9 cellular contexts compared by ENCODE assay signal in genomic region chr22:20118572-20119020, GRCh38. TPM values are rescaled to one million over a fixed set of nuclear protein-coding genes. Genes with fewer than 3 reads are reported as not detected.
A peak's percentile ranks its signal among the peaks of the same experiment; 100 is the strongest.
DNase-seq lines count a peak whose midpoint lies in the region; ATAC-seq, FAIRE-seq and TF ChIP-seq lines count a peak whose summit lies in the region.
"Had no signal": no experiment of that assay in that cellular context is flagged by ENCODE, and none has a peak within 500 bp of the region (broad histone marks: within the 10 kb centered on the region; RNA-seq: fewer than 3 reads in every experiment).

No MANE protein-coding gene starts in this region.

- H3K4me1 Mint-ChIP-seq in stimulated activated naive CD8-positive, alpha-beta T cell treated with anti-CD3 and anti-CD28 coated beads, Interleukin-15, Interleukin-2, amounts not matched to agents 100 ng/mL and 50 ng/mL, for 24 hours (ENCODE audit: low read depth): peaks cover 50% of the 10 kb centered on the region

- TF ChIP-seq CTCF in astrocyte of the cerebellum (IDR thresholded peaks at IDR 0.05; ENCODE audit: low read depth, low read length, missing control alignments) (no peak), HepG2 (CRISPR knock-in tag; IDR thresholded peaks at IDR 0.05) (no peak)

- no peaks in the 10 kb centered on the region; a peak in 1 of 5 replicates for H3K27me3 ChIP-seq in HepG2 (ENCODE audit: control insufficient read depth in 1 of 2, insufficient read depth in 2 of 2, low read length in 2 of 2)

- 0 out of 2 replicates have a peak, but pooled peaks cover 3% of the 10 kb centered on the region for H4K20me1 ChIP-seq in HepG2 (ENCODE audit: insufficient read depth, low read length)

- intact Hi-C loops in HepG2 (cut with micrococcal nuclease; ENCODE audit: unreplicated experiment): loop anchor here (5.0 kb wide), 1 partner anchor 36 kb away; the partner anchor contains the start of gene DGCR8

- H3K9ac ChIP-seq in HepG2 (ENCODE audit: insufficient read depth, low read depth, low read length): peak overlapping the region; percentile 90

- H3K27me3 Mint-ChIP-seq in stimulated activated naive CD8-positive, alpha-beta T cell treated with anti-CD3 and anti-CD28 coated beads, Interleukin-15, Interleukin-2, amounts not matched to agents 100 ng/mL and 50 ng/mL, for 24 hours: no peaks in the 10 kb centered on the region

- no peak for TF ChIP-seq RAD21 in HepG2 (CRISPR knock-in tag; IDR thresholded peaks at IDR 0.05)

- peak overlapping the region; percentile 94 for H3K4me3 ChIP-seq in astrocyte of the cerebellum (ENCODE audit: low read depth, low read length)
- peak overlapping the region; percentile 87 to 94 (median 90) for H3K4me3 ChIP-seq in HepG2 (replicated peaks in 1 of 3; ENCODE audit: insufficient read depth in 1 of 3, low read depth in 2 of 3, low read length in 3 of 3)

- no peak overlapping the region for H2AFZ ChIP-seq in HepG2 (ENCODE audit: low read length)

- TSS peak; percentile 74 for BruUV-seq in HepG2 (replicated peaks; lab: Mats Ljungman, UMichigan)

- no peak for DNase-seq in stimulated activated naive CD8-positive, alpha-beta T cell treated with anti-CD3 and anti-CD28 coated beads, Interleukin-15, Interleukin-2, amounts not matched to agents 100 U/mL and 50 U/mL, for 24 hours
- DNase-seq in astrocyte of the cerebellum (ENCODE audit: low read depth): no peak
- DNase-seq in HepG2 (ENCODE audit: low spot score): no peak
- DNase-seq in NCI-H2171 treated with DMSO at 0.1 percent for 48 hours (lab: John Stamatoyannopoulos, UW): no peak
- no peak for DNase-seq in activated CD8-positive, alpha-beta memory T cell treated with anti-CD3 and anti-CD28 coated beads for 24 hours
- DNase-seq: NCI-H510A had no signal

- no peaks in the 10 kb centered on the region for H3K9me3 Mint-ChIP-seq in stimulated activated naive CD8-positive, alpha-beta T cell treated with anti-CD3 and anti-CD28 coated beads, Interleukin-15, Interleukin-2, amounts not matched to agents 100 ng/mL and 50 ng/mL, for 24 hours

- H3K9me3 ChIP-seq in HepG2 (ENCODE audit: low read length): no peaks in the 10 kb centered on the region

- TF ChIP-seq EP300 in HepG2 (IDR thresholded peaks at IDR 0.05; ENCODE audit: low read depth in 2 of 2, low read length in 2 of 2) (no peak), HepG2 (CRISPR knock-in tag; IDR thresholded peaks at IDR 0.05; ENCODE audit: borderline replicate concordance) (no peak)

- H3K36me3 Mint-ChIP-seq in stimulated activated naive CD8-positive, alpha-beta T cell treated with anti-CD3 and anti-CD28 coated beads, Interleukin-15, Interleukin-2, amounts not matched to agents 100 ng/mL and 50 ng/mL, for 24 hours (ENCODE audit: low read depth): peaks cover 57% of the 10 kb centered on the region

- FAIRE-seq in HepG2 (lab: Jason Lieb, UNC): no peak

- H3K4me1 ChIP-seq in HepG2 (ENCODE audit: insufficient read depth, low read length): peaks cover 55% of the 10 kb centered on the region

- in situ Hi-C loops in astrocyte of the cerebellum (cut with HindIII; ENCODE audit: low sequenced_read_pairs): no loop called here
- in situ Hi-C loops in HepG2 (cut with HindIII; ENCODE audit: extremely low pct_ligation_motif_present, low pct_unique_long_range_greater_than_20kb): no loop called here

- H3K4me2 ChIP-seq in HepG2 (ENCODE audit: low read depth, low read length): peak overlapping the region; percentile 81

- H3K4me3 Mint-ChIP-seq in stimulated activated naive CD8-positive, alpha-beta T cell treated with anti-CD3 and anti-CD28 coated beads, Interleukin-15, Interleukin-2, amounts not matched to agents 100 ng/mL and 50 ng/mL, for 24 hours: peak overlapping the region; percentile 96

- POLR2A ChIA-PET in HepG2 (lab: Yijun Ruan, JAX): interaction anchor here (1.1 to 2.2 kb wide), 3 partner anchors 8 to 11 kb away, joined by 3 to 15 read pairs (median 5); no protein-coding TSS in a partner anchor

- TF ChIP-seq POLR2A in HepG2 (IDR thresholded peaks at IDR 0.05; ENCODE audit: insufficient read depth in 1 of 2, low read depth in 2 of 2, low read length in 2 of 2): no peak

- peaks cover 67% of the 10 kb centered on the region for H3K79me2 ChIP-seq in HepG2 (ENCODE audit: insufficient read depth, low read length)

- 0% methylated on average over 2 of the region's 4 CpGs for WGBS in HepG2 (ENCODE audit: low lambda C conversion rate)

- peaks cover 19 to 67% of the 10 kb centered on the region in 2 experiments for H3K36me3 ChIP-seq in HepG2 (replicated peaks in 1 of 2; ENCODE audit: control insufficient read depth in 1 of 2, insufficient read depth in 2 of 2, low read length in 2 of 2)

- peak overlapping the region; percentile 83 for H3K27ac ChIP-seq in HepG2 (ENCODE audit: extremely low read length, insufficient read depth, low read length)

- no peak for ATAC-seq in stimulated activated naive CD8-positive, alpha-beta T cell treated with anti-CD3 and anti-CD28 coated beads, Interleukin-15, Interleukin-2, amounts not matched to agents 100 U/mL and 50 U/mL, for 24 hours
- ATAC-seq in HepG2: no peak
- ATAC-seq in GM19397 (IDR thresholded peaks at IDR 0.05; ENCODE audit: unreplicated experiment): no peak
- ATAC-seq in esophagus mucosa: no peak

- CTCF ChIA-PET in HepG2 (lab: Yijun Ruan, JAX; ENCODE audit: low intra/inter-chr PET ratio, low total read pairs): no interaction called here

- H3K27ac Mint-ChIP-seq in stimulated activated naive CD8-positive, alpha-beta T cell treated with anti-CD3 and anti-CD28 coated beads, Interleukin-15, Interleukin-2, amounts not matched to agents 100 ng/mL and 50 ng/mL, for 24 hours: peak overlapping the region; percentile 95

RNA-seq across cellular contexts. Expression of gene TRMT2A, which starts 1.6 kb away (rescaled TPM):
- total RNA-seq in HepG2 (2016; rRNA removed; fragmentation: Illumina TruSeq; extraction: Trizol) (18.4 and 30.3 TPM in 2 replicates), esophagus mucosa (31.8 TPM)
- total RNA-seq in HepG2 (2016; cell fraction: cytosol; rRNA removed; fragmentation: Illumina TruSeq; extraction: Trizol; ENCODE audit: low read depth): 11.5 and 14.4 TPM in 2 replicates
- 16.2 and 32.5 TPM in 2 replicates for total RNA-seq in HepG2 (2016; cell fraction: insoluble cytoplasmic fraction; rRNA removed; fragmentation: Illumina TruSeq; extraction: Trizol)
- total RNA-seq in HepG2 (2016; cell fraction: membrane; rRNA removed; fragmentation: Illumina TruSeq; extraction: Trizol): 15.5 and 21.4 TPM in 2 replicates
- total RNA-seq in HepG2 (2016; cell fraction: nucleus; rRNA removed; fragmentation: Illumina TruSeq; extraction: Trizol): 35.9 and 49.2 TPM in 2 replicates
- 24.0 and 30.8 TPM in 2 replicates for polyA plus RNA-seq in HepG2 (2011; rRNA removed)
- 12.3 and 19.2 TPM in 2 replicates for polyA plus RNA-seq in HepG2 (2011; cell fraction: cytosol; rRNA removed)
- 251 and 263 TPM in 2 replicates for polyA plus RNA-seq in HepG2 (2011; cell fraction: nucleus; rRNA removed)
- 17.6 and 20.5 TPM in 2 replicates for polyA plus RNA-seq in HepG2 (2012)
- polyA plus RNA-seq in HepG2 (2016; cell fraction: cytosol; fragmentation: Illumina TruSeq; extraction: Trizol; ENCODE audit: low read depth): 7.7 TPM in 2 replicates
- 20.9 and 22.1 TPM in 2 replicates for polyA plus RNA-seq in HepG2 (2016; cell fraction: insoluble cytoplasmic fraction; fragmentation: Illumina TruSeq; extraction: Trizol; ENCODE audit: low read depth)
- polyA plus RNA-seq in HepG2 (2016; cell fraction: membrane; fragmentation: Illumina TruSeq; extraction: Trizol; ENCODE audit: low read depth): 11.9 and 13.0 TPM in 2 replicates
- polyA plus RNA-seq in HepG2 (2016; cell fraction: nucleus; fragmentation: Illumina TruSeq; extraction: Trizol; ENCODE audit: insufficient read depth, low read depth): 95.8 and 103 TPM in 2 replicates
- 51.2 and 62.1 TPM in 2 replicates for polyA minus RNA-seq in HepG2 (2011; rRNA and poly(A)+ RNA removed; ENCODE audit: low replicate concordance)
- 10.6 and 13.6 TPM in 2 replicates for polyA minus RNA-seq in HepG2 (2011; cell fraction: cytosol; rRNA and poly(A)+ RNA removed)
- 48.9 and 53.0 TPM in 2 replicates for polyA minus RNA-seq in HepG2 (2011; cell fraction: nucleus; rRNA and poly(A)+ RNA removed)

RNA-seq across cellular contexts. Expression of gene RANBP1, which starts 2.7 kb away (rescaled TPM):
- 492 and 544 TPM in 2 replicates for total RNA-seq in HepG2 (2016; rRNA removed; fragmentation: Illumina TruSeq; extraction: Trizol)
- total RNA-seq in HepG2 (2016; cell fraction: cytosol; rRNA removed; fragmentation: Illumina TruSeq; extraction: Trizol; ENCODE audit: low read depth): 261 and 299 TPM in 2 replicates
- 488 and 609 TPM in 2 replicates for total RNA-seq in HepG2 (2016; cell fraction: insoluble cytoplasmic fraction; rRNA removed; fragmentation: Illumina TruSeq; extraction: Trizol)
- 327 and 371 TPM in 2 replicates for total RNA-seq in HepG2 (2016; cell fraction: membrane; rRNA removed; fragmentation: Illumina TruSeq; extraction: Trizol)
- total RNA-seq in HepG2 (2016; cell fraction: nucleus; rRNA removed; fragmentation: Illumina TruSeq; extraction: Trizol): 174 and 196 TPM in 2 replicates
- 167 and 181 TPM in 2 replicates for polyA plus RNA-seq in HepG2 (2011; rRNA removed)
- polyA plus RNA-seq in HepG2 (2011; cell fraction: cytosol; rRNA removed): 186 and 192 TPM in 2 replicates
- 148 and 170 TPM in 2 replicates for polyA plus RNA-seq in HepG2 (2011; cell fraction: nucleus; rRNA removed)
- polyA plus RNA-seq in HepG2 (2012): 127 and 149 TPM in 2 replicates
- polyA plus RNA-seq in HepG2 (2016; cell fraction: cytosol; fragmentation: Illumina TruSeq; extraction: Trizol; ENCODE audit: low read depth): 239 and 293 TPM in 2 replicates
- 614 and 703 TPM in 2 replicates for polyA plus RNA-seq in HepG2 (2016; cell fraction: insoluble cytoplasmic fraction; fragmentation: Illumina TruSeq; extraction: Trizol; ENCODE audit: low read depth)
- 272 and 323 TPM in 2 replicates for polyA plus RNA-seq in HepG2 (2016; cell fraction: membrane; fragmentation: Illumina TruSeq; extraction: Trizol; ENCODE audit: low read depth)
- polyA plus RNA-seq in HepG2 (2016; cell fraction: nucleus; fragmentation: Illumina TruSeq; extraction: Trizol; ENCODE audit: insufficient read depth, low read depth): 346 and 368 TPM in 2 replicates
- 156 and 233 TPM in 2 replicates for polyA minus RNA-seq in HepG2 (2011; rRNA and poly(A)+ RNA removed; ENCODE audit: low replicate concordance)
- 76.0 and 88.9 TPM in 2 replicates for polyA minus RNA-seq in HepG2 (2011; cell fraction: cytosol; rRNA and poly(A)+ RNA removed)
- 52.2 and 57.9 TPM in 2 replicates for polyA minus RNA-seq in HepG2 (2011; cell fraction: nucleus; rRNA and poly(A)+ RNA removed)
- 141 TPM for total RNA-seq in esophagus mucosa

RNA-seq across cellular contexts. Expression of gene ZDHHC8, which starts 13.0 kb away (rescaled TPM):
- total RNA-seq in HepG2 (2016; rRNA removed; fragmentation: Illumina TruSeq; extraction: Trizol) (2.2 and 7.5 TPM in 2 replicates), esophagus mucosa (24.5 TPM)
- total RNA-seq in HepG2 (2016; cell fraction: cytosol; rRNA removed; fragmentation: Illumina TruSeq; extraction: Trizol; ENCODE audit: low read depth): 9.7 and 13.0 TPM in 2 replicates
- total RNA-seq in HepG2 (2016; cell fraction: insoluble cytoplasmic fraction; rRNA removed; fragmentation: Illumina TruSeq; extraction: Trizol): 2.3 and 6.9 TPM in 2 replicates
- 7.3 and 7.7 TPM in 2 replicates for total RNA-seq in HepG2 (2016; cell fraction: membrane; rRNA removed; fragmentation: Illumina TruSeq; extraction: Trizol)
- 10.4 and 12.9 TPM in 2 replicates for total RNA-seq in HepG2 (2016; cell fraction: nucleus; rRNA removed; fragmentation: Illumina TruSeq; extraction: Trizol)
- polyA plus RNA-seq in HepG2 (2011; rRNA removed): 21.3 and 23.8 TPM in 2 replicates
- polyA plus RNA-seq in HepG2 (2011; cell fraction: cytosol; rRNA removed): 7.4 and 11.5 TPM in 2 replicates
- 339 and 424 TPM in 2 replicates for polyA plus RNA-seq in HepG2 (2011; cell fraction: nucleus; rRNA removed)
- 20.4 and 23.6 TPM in 2 replicates for polyA plus RNA-seq in HepG2 (2012)
- polyA plus RNA-seq in HepG2 (2016; cell fraction: cytosol; fragmentation: Illumina TruSeq; extraction: Trizol; ENCODE audit: low read depth): 4.7 and 5.5 TPM in 2 replicates
- polyA plus RNA-seq in HepG2 (2016; cell fraction: insoluble cytoplasmic fraction; fragmentation: Illumina TruSeq; extraction: Trizol; ENCODE audit: low read depth): 6.9 and 9.6 TPM in 2 replicates
- 13.6 and 14.9 TPM in 2 replicates for polyA plus RNA-seq in HepG2 (2016; cell fraction: membrane; fragmentation: Illumina TruSeq; extraction: Trizol; ENCODE audit: low read depth)
- 107 and 110 TPM in 2 replicates for polyA plus RNA-seq in HepG2 (2016; cell fraction: nucleus; fragmentation: Illumina TruSeq; extraction: Trizol; ENCODE audit: insufficient read depth, low read depth)
- 10.0 and 10.2 TPM in 2 replicates for polyA minus RNA-seq in HepG2 (2011; rRNA and poly(A)+ RNA removed; ENCODE audit: low replicate concordance)
- polyA minus RNA-seq in HepG2 (2011; cell fraction: cytosol; rRNA and poly(A)+ RNA removed): 4.3 and 6.2 TPM in 2 replicates
- 11.3 and 19.8 TPM in 2 replicates for polyA minus RNA-seq in HepG2 (2011; cell fraction: nucleus; rRNA and poly(A)+ RNA removed)

RNA-seq across cellular contexts. Expression of gene CCDC188, which starts 32.3 kb away (rescaled TPM):
- total RNA-seq in HepG2 (2016; rRNA removed; fragmentation: Illumina TruSeq; extraction: Trizol) (not detected in 2 replicates), esophagus mucosa (0.44 TPM)
- total RNA-seq in HepG2 (2016; cell fraction: cytosol; rRNA removed; fragmentation: Illumina TruSeq; extraction: Trizol; ENCODE audit: low read depth): not detected in 2 replicates
- not detected in 2 replicates for total RNA-seq in HepG2 (2016; cell fraction: insoluble cytoplasmic fraction; rRNA removed; fragmentation: Illumina TruSeq; extraction: Trizol)
- total RNA-seq in HepG2 (2016; cell fraction: membrane; rRNA removed; fragmentation: Illumina TruSeq; extraction: Trizol): not detected in 2 replicates
- not detected in 2 replicates for total RNA-seq in HepG2 (2016; cell fraction: nucleus; rRNA removed; fragmentation: Illumina TruSeq; extraction: Trizol)
- not detected in 2 replicates for polyA plus RNA-seq in HepG2 (2011; rRNA removed)
- polyA plus RNA-seq in HepG2 (2011; cell fraction: cytosol; rRNA removed): not detected in 2 replicates
- not detected in 2 replicates for polyA plus RNA-seq in HepG2 (2011; cell fraction: nucleus; rRNA removed)
- polyA plus RNA-seq in HepG2 (2012): not detected in 2 replicates
- not detected in 2 replicates for polyA plus RNA-seq in HepG2 (2016; cell fraction: cytosol; fragmentation: Illumina TruSeq; extraction: Trizol; ENCODE audit: low read depth)
- polyA plus RNA-seq in HepG2 (2016; cell fraction: insoluble cytoplasmic fraction; fragmentation: Illumina TruSeq; extraction: Trizol; ENCODE audit: low read depth): not detected in 2 replicates
- polyA plus RNA-seq in HepG2 (2016; cell fraction: membrane; fragmentation: Illumina TruSeq; extraction: Trizol; ENCODE audit: low read depth): not detected in 2 replicates
- not detected in 2 replicates for polyA plus RNA-seq in HepG2 (2016; cell fraction: nucleus; fragmentation: Illumina TruSeq; extraction: Trizol; ENCODE audit: insufficient read depth, low read depth)
- not detected in 2 replicates for polyA minus RNA-seq in HepG2 (2011; rRNA and poly(A)+ RNA removed; ENCODE audit: low replicate concordance)
- polyA minus RNA-seq in HepG2 (2011; cell fraction: cytosol; rRNA and poly(A)+ RNA removed): not detected in 2 replicates
- not detected in 2 replicates for polyA minus RNA-seq in HepG2 (2011; cell fraction: nucleus; rRNA and poly(A)+ RNA removed)

RNA-seq across cellular contexts. Expression of gene DGCR8, which starts 38.6 kb away (rescaled TPM):
- total RNA-seq in HepG2 (2016; rRNA removed; fragmentation: Illumina TruSeq; extraction: Trizol): 14.8 and 23.2 TPM in 2 replicates
- total RNA-seq in HepG2 (2016; cell fraction: cytosol; rRNA removed; fragmentation: Illumina TruSeq; extraction: Trizol; ENCODE audit: low read depth): 6.6 and 9.7 TPM in 2 replicates
- total RNA-seq in HepG2 (2016; cell fraction: insoluble cytoplasmic fraction; rRNA removed; fragmentation: Illumina TruSeq; extraction: Trizol): 12.0 and 23.2 TPM in 2 replicates
- 9.0 and 9.2 TPM in 2 replicates for total RNA-seq in HepG2 (2016; cell fraction: membrane; rRNA removed; fragmentation: Illumina TruSeq; extraction: Trizol)
- 31.9 and 36.2 TPM in 2 replicates for total RNA-seq in HepG2 (2016; cell fraction: nucleus; rRNA removed; fragmentation: Illumina TruSeq; extraction: Trizol)
- polyA plus RNA-seq in HepG2 (2011; rRNA removed): 10.2 and 14.6 TPM in 2 replicates
- 5.7 and 6.4 TPM in 2 replicates for polyA plus RNA-seq in HepG2 (2011; cell fraction: cytosol; rRNA removed)
- polyA plus RNA-seq in HepG2 (2011; cell fraction: nucleus; rRNA removed): 78.1 and 81.2 TPM in 2 replicates
- polyA plus RNA-seq in HepG2 (2012): 11.5 and 13.9 TPM in 2 replicates
- 2.2 and 2.4 TPM in 2 replicates for polyA plus RNA-seq in HepG2 (2016; cell fraction: cytosol; fragmentation: Illumina TruSeq; extraction: Trizol; ENCODE audit: low read depth)
- polyA plus RNA-seq in HepG2 (2016; cell fraction: insoluble cytoplasmic fraction; fragmentation: Illumina TruSeq; extraction: Trizol; ENCODE audit: low read depth): 11.4 and 14.1 TPM in 2 replicates
- polyA plus RNA-seq in HepG2 (2016; cell fraction: membrane; fragmentation: Illumina TruSeq; extraction: Trizol; ENCODE audit: low read depth): 4.9 TPM in 2 replicates
- polyA plus RNA-seq in HepG2 (2016; cell fraction: nucleus; fragmentation: Illumina TruSeq; extraction: Trizol; ENCODE audit: insufficient read depth, low read depth): 67.7 and 78.1 TPM in 2 replicates
- polyA minus RNA-seq in HepG2 (2011; rRNA and poly(A)+ RNA removed; ENCODE audit: low replicate concordance): 25.9 and 28.5 TPM in 2 replicates
- polyA minus RNA-seq in HepG2 (2011; cell fraction: cytosol; rRNA and poly(A)+ RNA removed): 4.4 and 5.3 TPM in 2 replicates
- 31.7 and 34.0 TPM in 2 replicates for polyA minus RNA-seq in HepG2 (2011; cell fraction: nucleus; rRNA and poly(A)+ RNA removed)
- 16.2 TPM for total RNA-seq in esophagus mucosa
